8 cellular contexts compared by ENCODE assay signal in the genomic region with DNA sequence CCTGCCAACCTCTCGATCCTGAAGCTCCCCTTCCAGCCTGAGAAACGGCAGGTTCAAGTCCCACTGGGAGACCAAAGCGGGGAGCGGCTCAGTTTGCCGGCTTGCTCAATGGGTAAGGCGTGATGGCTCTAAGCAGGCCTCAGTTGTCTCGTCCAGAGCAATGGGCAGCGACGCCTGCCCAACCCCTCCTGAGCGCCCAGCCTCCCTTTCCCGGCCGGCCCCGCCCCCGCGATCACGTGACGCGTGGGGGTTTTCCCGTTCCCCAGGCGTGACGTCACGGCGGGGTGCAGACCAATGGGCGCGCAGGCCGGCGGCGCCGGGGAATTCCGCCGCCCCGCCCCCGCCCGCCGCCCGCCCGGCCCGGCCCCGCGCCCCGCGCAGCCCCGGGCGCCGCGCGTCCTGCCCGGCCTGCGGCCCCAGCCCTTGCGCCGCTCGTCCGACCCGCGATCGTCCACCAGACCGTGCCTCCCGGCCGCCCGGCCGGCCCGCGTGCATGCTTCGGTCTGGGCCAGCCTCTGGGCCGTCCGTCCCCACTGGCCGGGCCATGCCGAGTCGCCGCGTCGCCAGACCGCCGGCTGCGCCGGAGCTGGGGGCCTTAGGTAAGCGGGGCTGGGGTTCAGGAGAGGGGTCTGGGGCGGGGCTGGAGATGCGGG. TPM values are rescaled to one million over a fixed set of nuclear protein-coding genes. Genes with fewer than 3 reads are reported as not detected.
DNase-seq lines count a peak whose midpoint lies in the region; ATAC-seq and TF ChIP-seq lines count a peak whose summit lies in the region.

RELB (plus strand) TSS at position 378 of the 653 bp plus-strand sequence; CDS start at position 494, 116 bp downstream.

- peak; percentile 65 for ATAC-seq in GM19023 (IDR thresholded peaks at IDR 0.05; ENCODE audit: unreplicated experiment)
- peak; percentile 55 for ATAC-seq in HG03196 (IDR thresholded peaks at IDR 0.05; ENCODE audit: unreplicated experiment)
- ATAC-seq in left colon = peak; percentile 57

- DNase-seq in AG09309 (ENCODE audit: low read depth) (peak; percentile 31), NCI-H345 treated with DMSO at 0.1 percent for 48 hours (lab: John Stamatoyannopoulos, UW; ENCODE audit: unreplicated experiment) (peak; percentile 37), left colon (peak; percentile 94 to 98)
- DNase-seq in activated CD4-positive, alpha-beta T cell treated with anti-CD3 and anti-CD28 coated beads for 48 hours = peak; percentile 97
- DNase-seq in stimulated activated CD4-positive, alpha-beta T cell treated with anti-CD3 and anti-CD28 coated beads, Interleukin-1b, Interleukin-23, amount 100 ng/mL, for 24 hours (ENCODE audit: low read depth in 4 of 4, low spot score in 1 of 4) = peak; percentile 94 to 97 (median 95)

- intact Hi-C loops in left colon (cut with DNase I, micrococcal nuclease) = no loop called here

- no peak for TF ChIP-seq CTCF in AG09309 (IDR thresholded peaks at IDR 0.05; ENCODE audit: control insufficient read depth, insufficient read depth, low read depth, low read length, missing control alignments)

- peak within 1 kb of the TSS; percentile 88 for H3K4me3 ChIP-seq in AG09309 (ENCODE audit: control insufficient read depth, low read depth, low read length)

- H3K27ac ChIP-seq in cingulate gyrus (ENCODE audit: low read depth, low read length) = peak within 1 kb of the TSS; percentile 88

RNA-seq across cellular contexts. Expression of gene RELB, which starts in this region (rescaled TPM):
- total RNA-seq in left colon = 10 to 100 TPM; 11.8 to 40.9 TPM

Comparison
In these comparisons a context has a peak if more than half of its experiments do, and no peak if none do; other contexts are left out.
1. Peak in every context shown above with its lines: DNase-seq, ATAC-seq, H3K4me3 ChIP-seq and H3K27ac ChIP-seq.
2. DNase-seq: peak in every context shown above with its lines; median percentile 97 in activated CD4-positive, alpha-beta T cell treated with anti-CD3 and anti-CD28 coated beads for 48 hours; 96 in left colon; 95 in stimulated activated CD4-positive, alpha-beta T cell treated with anti-CD3 and anti-CD28 coated beads, Interleukin-1b, Interleukin-23, amount 100 ng/mL, for 24 hours; 37 in NCI-H345 treated with DMSO at 0.1 percent for 48 hours; 31 in AG09309.